1 cellular context compared by ENCODE assay signal in genomic region chr15:75842722-75843617, GRCh38.
TF ChIP-seq lines count a peak whose summit lies in the region.

TSS of gene UBE2Q2 (plus strand) at chr15:75843447. CDS start at chr15:75843667, 220 bp downstream.

TF ChIP-seq in GM12878, 131 proteins besides CTCF, POLR2A, EP300 and RAD21 (continued from another document):
- TF ChIP-seq ASH2L (IDR thresholded peaks at IDR 0.05; ENCODE audit: borderline replicate concordance, low read depth) (0 out of 2 replicates have a peak, but pooled peaks have one; percentile 67), TCF7 (IDR thresholded peaks at IDR 0.05; ENCODE audit: borderline replicate concordance) (no peak), MYC (IDR thresholded peaks at IDR 0.05; ENCODE audit: insufficient read depth, insufficient read length, insufficient replicate concordance, low read length, severe bottlenecking) (peak; percentile 49), ELK1 (IDR thresholded peaks at IDR 0.05; ENCODE audit: low read depth, low read length) (no peak), HDAC2 (IDR thresholded peaks at IDR 0.05) (0 out of 2 replicates have a peak, but pooled peaks have one; percentile 21), IRF4 (IDR thresholded peaks at IDR 0.05; ENCODE audit: low read depth, low read length) (no peak), CEBPB (IDR thresholded peaks at IDR 0.05; ENCODE audit: borderline replicate concordance in 1 of 2, low read depth in 2 of 2, low read length in 2 of 2) (no peak), MLLT1 (IDR thresholded peaks at IDR 0.05) (no peak), BHLHE40 (IDR thresholded peaks at IDR 0.05; ENCODE audit: borderline replicate concordance in 1 of 2, low read depth in 2 of 2, low read length in 1 of 2) (peak; percentile 89 to 97), ZNF217 (IDR thresholded peaks at IDR 0.05) (no peak), LARP7 (IDR thresholded peaks at IDR 0.05) (peak; percentile 62), POLR2AphosphoS5 (IDR thresholded peaks at IDR 0.05; ENCODE audit: low read length) (0 out of 2 replicates have a peak, but pooled peaks have one; percentile 36), SMARCA5 (IDR thresholded peaks at IDR 0.05) (peak; percentile 68), RBBP5 (conservative IDR thresholded peaks at IDR 0.05) (no peak), KLF5 (IDR thresholded peaks at IDR 0.05; ENCODE audit: partially characterized antibody) (peak; percentile 26), IKZF1 (conservative IDR thresholded peaks at IDR 0.05) (peak; percentile 75; the same call in 1 of the 2 replicates), SRF (IDR thresholded peaks at IDR 0.05; ENCODE audit: low read depth in 2 of 2, low read length in 2 of 2) (peak; percentile 8 to 34; a peak in 1 of 4 replicates), NR2F1 (conservative IDR thresholded peaks at IDR 0.05) (0 out of 2 replicates have a peak, but pooled peaks have one; percentile 50), RB1 (IDR thresholded peaks at IDR 0.05; ENCODE audit: borderline replicate concordance) (0 out of 2 replicates have a peak, but pooled peaks have one; percentile 30), MXI1 (IDR thresholded peaks at IDR 0.05; ENCODE audit: low read depth, low read length) (peak; percentile 79; the same call in 1 of the 2 replicates), HDGF (IDR thresholded peaks at IDR 0.05) (0 out of 2 replicates have a peak, but pooled peaks have one; percentile 21), SIN3A (IDR thresholded peaks at IDR 0.05; ENCODE audit: low read depth, low read length) (0 out of 2 replicates have a peak, but pooled peaks have one; percentile 24), BMI1 (IDR thresholded peaks at IDR 0.05; ENCODE audit: borderline replicate concordance) (no peak), NBN (IDR thresholded peaks at IDR 0.05) (0 out of 2 replicates have a peak, but pooled peaks have one; percentile 57), TAF1 (IDR thresholded peaks at IDR 0.05; ENCODE audit: borderline replicate concordance, low read depth, low read length) (peak; percentile 57; the same call in 1 of the 2 replicates)
- TF ChIP-seq, protein P1, sequence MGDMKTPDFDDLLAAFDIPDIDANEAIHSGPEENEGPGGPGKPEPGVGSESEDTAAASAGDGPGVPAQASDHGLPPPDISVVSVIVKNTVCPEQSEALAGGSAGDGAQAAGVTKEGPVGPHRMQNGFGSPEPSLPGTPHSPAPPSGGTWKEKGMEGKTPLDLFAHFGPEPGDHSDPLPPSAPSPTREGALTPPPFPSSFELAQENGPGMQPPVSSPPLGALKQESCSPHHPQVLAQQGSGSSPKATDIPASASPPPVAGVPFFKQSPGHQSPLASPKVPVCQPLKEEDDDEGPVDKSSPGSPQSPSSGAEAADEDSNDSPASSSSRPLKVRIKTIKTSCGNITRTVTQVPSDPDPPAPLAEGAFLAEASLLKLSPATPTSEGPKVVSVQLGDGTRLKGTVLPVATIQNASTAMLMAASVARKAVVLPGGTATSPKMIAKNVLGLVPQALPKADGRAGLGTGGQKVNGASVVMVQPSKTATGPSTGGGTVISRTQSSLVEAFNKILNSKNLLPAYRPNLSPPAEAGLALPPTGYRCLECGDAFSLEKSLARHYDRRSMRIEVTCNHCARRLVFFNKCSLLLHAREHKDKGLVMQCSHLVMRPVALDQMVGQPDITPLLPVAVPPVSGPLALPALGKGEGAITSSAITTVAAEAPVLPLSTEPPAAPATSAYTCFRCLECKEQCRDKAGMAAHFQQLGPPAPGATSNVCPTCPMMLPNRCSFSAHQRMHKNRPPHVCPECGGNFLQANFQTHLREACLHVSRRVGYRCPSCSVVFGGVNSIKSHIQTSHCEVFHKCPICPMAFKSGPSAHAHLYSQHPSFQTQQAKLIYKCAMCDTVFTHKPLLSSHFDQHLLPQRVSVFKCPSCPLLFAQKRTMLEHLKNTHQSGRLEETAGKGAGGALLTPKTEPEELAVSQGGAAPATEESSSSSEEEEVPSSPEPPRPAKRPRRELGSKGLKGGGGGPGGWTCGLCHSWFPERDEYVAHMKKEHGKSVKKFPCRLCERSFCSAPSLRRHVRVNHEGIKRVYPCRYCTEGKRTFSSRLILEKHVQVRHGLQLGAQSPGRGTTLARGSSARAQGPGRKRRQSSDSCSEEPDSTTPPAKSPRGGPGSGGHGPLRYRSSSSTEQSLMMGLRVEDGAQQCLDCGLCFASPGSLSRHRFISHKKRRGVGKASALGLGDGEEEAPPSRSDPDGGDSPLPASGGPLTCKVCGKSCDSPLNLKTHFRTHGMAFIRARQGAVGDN (IDR thresholded peaks at IDR 0.05), result peak; percentile 29
- TF ChIP-seq, protein P2, sequence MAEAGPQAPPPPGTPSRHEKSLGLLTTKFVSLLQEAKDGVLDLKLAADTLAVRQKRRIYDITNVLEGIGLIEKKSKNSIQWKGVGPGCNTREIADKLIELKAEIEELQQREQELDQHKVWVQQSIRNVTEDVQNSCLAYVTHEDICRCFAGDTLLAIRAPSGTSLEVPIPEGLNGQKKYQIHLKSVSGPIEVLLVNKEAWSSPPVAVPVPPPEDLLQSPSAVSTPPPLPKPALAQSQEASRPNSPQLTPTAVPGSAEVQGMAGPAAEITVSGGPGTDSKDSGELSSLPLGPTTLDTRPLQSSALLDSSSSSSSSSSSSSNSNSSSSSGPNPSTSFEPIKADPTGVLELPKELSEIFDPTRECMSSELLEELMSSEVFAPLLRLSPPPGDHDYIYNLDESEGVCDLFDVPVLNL (IDR thresholded peaks at IDR 0.05; ENCODE audit: low read depth, low read length), result no peak
- TF ChIP-seq, protein P3, sequence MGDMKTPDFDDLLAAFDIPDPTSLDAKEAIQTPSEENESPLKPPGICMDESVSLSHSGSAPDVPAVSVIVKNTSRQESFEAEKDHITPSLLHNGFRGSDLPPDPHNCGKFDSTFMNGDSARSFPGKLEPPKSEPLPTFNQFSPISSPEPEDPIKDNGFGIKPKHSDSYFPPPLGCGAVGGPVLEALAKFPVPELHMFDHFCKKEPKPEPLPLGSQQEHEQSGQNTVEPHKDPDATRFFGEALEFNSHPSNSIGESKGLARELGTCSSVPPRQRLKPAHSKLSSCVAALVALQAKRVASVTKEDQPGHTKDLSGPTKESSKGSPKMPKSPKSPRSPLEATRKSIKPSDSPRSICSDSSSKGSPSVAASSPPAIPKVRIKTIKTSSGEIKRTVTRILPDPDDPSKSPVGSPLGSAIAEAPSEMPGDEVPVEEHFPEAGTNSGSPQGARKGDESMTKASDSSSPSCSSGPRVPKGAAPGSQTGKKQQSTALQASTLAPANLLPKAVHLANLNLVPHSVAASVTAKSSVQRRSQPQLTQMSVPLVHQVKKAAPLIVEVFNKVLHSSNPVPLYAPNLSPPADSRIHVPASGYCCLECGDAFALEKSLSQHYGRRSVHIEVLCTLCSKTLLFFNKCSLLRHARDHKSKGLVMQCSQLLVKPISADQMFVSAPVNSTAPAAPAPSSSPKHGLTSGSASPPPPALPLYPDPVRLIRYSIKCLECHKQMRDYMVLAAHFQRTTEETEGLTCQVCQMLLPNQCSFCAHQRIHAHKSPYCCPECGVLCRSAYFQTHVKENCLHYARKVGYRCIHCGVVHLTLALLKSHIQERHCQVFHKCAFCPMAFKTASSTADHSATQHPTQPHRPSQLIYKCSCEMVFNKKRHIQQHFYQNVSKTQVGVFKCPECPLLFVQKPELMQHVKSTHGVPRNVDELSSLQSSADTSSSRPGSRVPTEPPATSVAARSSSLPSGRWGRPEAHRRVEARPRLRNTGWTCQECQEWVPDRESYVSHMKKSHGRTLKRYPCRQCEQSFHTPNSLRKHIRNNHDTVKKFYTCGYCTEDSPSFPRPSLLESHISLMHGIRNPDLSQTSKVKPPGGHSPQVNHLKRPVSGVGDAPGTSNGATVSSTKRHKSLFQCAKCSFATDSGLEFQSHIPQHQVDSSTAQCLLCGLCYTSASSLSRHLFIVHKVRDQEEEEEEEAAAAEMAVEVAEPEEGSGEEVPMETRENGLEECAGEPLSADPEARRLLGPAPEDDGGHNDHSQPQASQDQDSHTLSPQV (IDR thresholded peaks at IDR 0.05), result peak; percentile 49; the same call in 1 of the 2 replicates
